In the genomic region with DNA sequence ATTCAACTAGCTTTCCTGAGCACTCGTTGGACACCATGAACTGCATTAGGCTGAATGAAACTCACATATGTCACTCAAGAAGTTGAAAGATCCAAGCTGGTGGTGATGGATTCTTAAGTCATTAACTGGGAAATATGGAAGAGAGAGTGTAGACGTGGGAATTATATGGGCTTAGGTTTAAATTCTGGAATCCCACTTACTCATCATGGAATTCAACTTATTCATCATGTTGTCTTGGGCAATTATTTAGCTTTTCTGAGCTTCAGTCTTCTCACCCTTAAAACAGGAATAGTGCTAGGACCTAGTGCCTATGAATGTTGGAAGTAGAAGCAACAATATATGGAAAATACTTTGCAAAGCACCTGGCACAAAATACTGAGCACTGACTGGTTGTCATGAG, we compare ENCODE assay signal across 25 cellular contexts.
DNase-seq lines count a peak whose midpoint lies in the region; ATAC-seq and TF ChIP-seq lines count a peak whose summit lies in the region.
"Had no signal": no experiment of that assay in that cellular context is flagged by ENCODE, and none has a peak within 500 bp of the region (broad histone marks: within the 10 kb centered on the region; RNA-seq: fewer than 3 reads in every experiment).

No MANE protein-coding gene starts in this region.

- H3K4me3 ChIP-seq in RWPE2 (ENCODE audit: severe bottlenecking) (no peak overlapping the region), mucosa of descending colon (no peak overlapping the region)
- H3K4me3 ChIP-seq: K562, PC-9 had no signal

- peaks cover 14% of the 10 kb centered on the region for H3K36me3 Mint-ChIP-seq in mesothelial cell of epicardium
- H3K36me3 Mint-ChIP-seq: T-cell had no signal

- H3K4me1 ChIP-seq in RWPE2 (ENCODE audit: insufficient read depth, poor library complexity, severe bottlenecking) = peaks cover 19% of the 10 kb centered on the region
- H3K4me1 ChIP-seq in mucosa of descending colon (ENCODE audit: low read depth) = no peaks in the 10 kb centered on the region

- DNase-seq in ELR (ENCODE audit: low read depth) (peak; percentile 47), RWPE2 (ENCODE audit: low spot score) (no peak), mesothelial cell of epicardium (ENCODE audit: low spot score in 2 of 2, unreplicated experiment in 2 of 2) (no peak), NCI-H446 treated with DMSO at 0.1 percent for 48 hours (lab: John Stamatoyannopoulos, UW) (no peak), NCI-H1694 (lab: John Stamatoyannopoulos, UW) (no peak), mucosa of descending colon (no peak)
- DNase-seq: ACHN; Calu3; DMS153; DND-41; Kasumi-1; MV-4-11; NCI-H1105; NCI-H1436 treated with DMSO at 0.1 percent for 48 hours; NCI-H1930; NCI-H446; NCI-H526; NCI-H82; NK-92 treated with Interleukin-12 subunit alpha and Interleukin-12 subunit beta, amount 100 ng/mL, for 24 hours; SHP77; T-cell had no signal

- no peaks in the 10 kb centered on the region for H3K36me3 ChIP-seq in RWPE2 (ENCODE audit: low read depth)
- H3K36me3 ChIP-seq in mucosa of descending colon (ENCODE audit: low read depth) = no peaks in the 10 kb centered on the region

- H3K27me3 Mint-ChIP-seq in mesothelial cell of epicardium (ENCODE audit: low read depth) = no peaks in the 10 kb centered on the region

- H3K9me3 Mint-ChIP-seq in mesothelial cell of epicardium = peaks cover 7% of the 10 kb centered on the region

- no peak for ATAC-seq in RWPE2 (ENCODE audit: low read depth)
- ATAC-seq in HG02852 (IDR thresholded peaks at IDR 0.05; ENCODE audit: unreplicated experiment) = no peak
- ATAC-seq in mucosa of descending colon = no peak
- ATAC-seq: HCT116, K562, T-cell had no signal

- peak overlapping the region; percentile 20 for H3K27ac ChIP-seq in RWPE2 (ENCODE audit: poor library complexity, severe bottlenecking)
- H3K27ac ChIP-seq: PC-9 had no signal

- H3K9me3 ChIP-seq in RWPE2 (ENCODE audit: severe bottlenecking) (no peaks in the 10 kb centered on the region), mucosa of descending colon (no peaks in the 10 kb centered on the region)

- TF ChIP-seq CTCF in RWPE2 (IDR thresholded peaks at IDR 0.05; ENCODE audit: poor library complexity, severe bottlenecking) = no peak
- TF ChIP-seq CTCF in mesothelial cell of epicardium (IDR thresholded peaks at IDR 0.05; ENCODE audit: unreplicated experiment) = no peak
- TF ChIP-seq CTCF in mucosa of descending colon (IDR thresholded peaks at IDR 0.05) = no peak

- H3K4me1 Mint-ChIP-seq in mesothelial cell of epicardium = peaks cover 23% of the 10 kb centered on the region
- H3K4me1 Mint-ChIP-seq: T-cell had no signal

- H3K4me3 Mint-ChIP-seq in mesothelial cell of epicardium = no peak overlapping the region
- H3K4me3 Mint-ChIP-seq: T-cell had no signal

- no peaks in the 10 kb centered on the region for H3K27me3 ChIP-seq in RWPE2 (ENCODE audit: insufficient read depth, poor library complexity, severe bottlenecking)

- intact Hi-C loops in mucosa of descending colon (cut with DNase I, micrococcal nuclease) = no loop called here

- H3K27ac Mint-ChIP-seq in mesothelial cell of epicardium = peak overlapping the region; percentile 75
- H3K27ac Mint-ChIP-seq: T-cell had no signal
